ENCODE assay signal across 20 cellular contexts in genomic region chr6:148182378-148182777, GRCh38.
"Had no signal": no experiment of that assay in that cellular context is flagged by ENCODE, and none has a peak within 500 bp of the region (broad histone marks: within the 10 kb centered on the region; RNA-seq: fewer than 3 reads in every experiment).

No MANE protein-coding gene starts in this region.

- DNase-seq: dermis blood vessel endothelial cell; dorsolateral prefrontal cortex; effector CD4-positive, alpha-beta T cell; effector memory CD4-positive, alpha-beta T cell; foreskin fibroblast; foreskin melanocyte; gastrocnemius medialis; glutamatergic neuron; head of caudate nucleus; heart right ventricle; hippocampal formation; left cardiac atrium; left lung; left ventricle myocardium superior; lower lobe of right lung; mesenchymal stem cell; naive thymus-derived CD4-positive, alpha-beta T cell had no signal

- H3K9me3 ChIP-seq: esophagus muscularis mucosa, gastrocnemius medialis, heart right ventricle, left lung, lower lobe of right lung had no signal

- H3K4me1 ChIP-seq: esophagus muscularis mucosa, gastrocnemius medialis, heart right ventricle, left lung, lower lobe of right lung had no signal

- ATAC-seq: gastrocnemius medialis; left cardiac atrium; left lung; left ventricle myocardium superior; lower lobe of right lung; naive thymus-derived CD4-positive, alpha-beta T cell had no signal

- H3K36me3 Mint-ChIP-seq: naive thymus-derived CD4-positive, alpha-beta T cell had no signal

- H3K27ac ChIP-seq: coronary artery, dorsolateral prefrontal cortex, esophagus muscularis mucosa, gastrocnemius medialis, heart right ventricle, left lung, lower lobe of right lung had no signal

- H3K9me3 Mint-ChIP-seq: mesothelial cell of epicardium had no signal

- H3K27ac Mint-ChIP-seq: mesothelial cell of epicardium had no signal

- H3K4me3 ChIP-seq: coronary artery, dorsolateral prefrontal cortex, esophagus muscularis mucosa, gastrocnemius medialis, heart right ventricle, left lung, lower lobe of right lung had no signal

- H3K36me3 ChIP-seq: esophagus muscularis mucosa, gastrocnemius medialis, heart right ventricle, left lung, lower lobe of right lung had no signal

- H3K27me3 ChIP-seq: esophagus muscularis mucosa, gastrocnemius medialis, heart right ventricle, left lung had no signal

- H3K4me1 Mint-ChIP-seq: mesothelial cell of epicardium; naive thymus-derived CD4-positive, alpha-beta T cell had no signal

- H3K4me3 Mint-ChIP-seq: mesothelial cell of epicardium; naive thymus-derived CD4-positive, alpha-beta T cell had no signal
